21 cellular contexts compared by ENCODE assay signal in genomic region chr12:66280573-66280972, GRCh38.
"Had no signal": no experiment of that assay in that cellular context is flagged by ENCODE, and none has a peak within 500 bp of the region (broad histone marks: within the 10 kb centered on the region; RNA-seq: fewer than 3 reads in every experiment).

No MANE protein-coding gene starts in this region.

- H3K4me3 Mint-ChIP-seq: activated CD4-positive, alpha-beta T cell treated with anti-CD3 and anti-CD28 coated beads, Interleukin-2, amount 10 ng/mL, durations not matched to agents 24 days and 14 days; activated CD8-positive, alpha-beta T cell treated with anti-CD3 and anti-CD28 coated beads, Interleukin-2, amount 10 ng/mL, durations not matched to agents 7 days and 5 days; activated naive CD8-positive, alpha-beta T cell; activated T-cell treated with anti-CD3 and anti-CD28 coated beads, Interleukin-2, amount 50 U/mL, for 72 hours; natural killer cell; stimulated activated naive CD8-positive, alpha-beta T cell treated with anti-CD3 and anti-CD28 coated beads, Interleukin-15, Interleukin-2, amounts not matched to agents 100 ng/mL and 50 ng/mL, for 24 hours; type B pancreatic cell had no signal

- H3K27ac Mint-ChIP-seq: activated CD4-positive, alpha-beta T cell treated with anti-CD3 and anti-CD28 coated beads, Interleukin-2, amount 10 ng/mL, durations not matched to agents 24 days and 14 days; activated CD8-positive, alpha-beta T cell treated with anti-CD3 and anti-CD28 coated beads, Interleukin-2, amount 10 ng/mL, durations not matched to agents 7 days and 5 days; activated naive CD8-positive, alpha-beta T cell; natural killer cell; stimulated activated naive CD8-positive, alpha-beta T cell treated with anti-CD3 and anti-CD28 coated beads, Interleukin-15, Interleukin-2, amounts not matched to agents 100 ng/mL and 50 ng/mL, for 24 hours; type B pancreatic cell had no signal

- ATAC-seq: activated CD8-positive, alpha-beta T cell treated with anti-CD3 and anti-CD28 coated beads, Interleukin-2, amount 10 ng/mL, durations not matched to agents 7 days and 5 days; activated T-cell treated with anti-CD3 and anti-CD28 coated beads, Interleukin-2, amount 50 U/mL, for 72 hours; body of pancreas; esophagus mucosa; left ventricle myocardium superior; natural killer cell had no signal

- H3K9me3 Mint-ChIP-seq: natural killer cell had no signal

- H3K36me3 Mint-ChIP-seq: natural killer cell, type B pancreatic cell had no signal

- DNase-seq: activated CD4-positive, alpha-beta T cell treated with anti-CD3 and anti-CD28 coated beads, Interleukin-2, amount 10 ng/mL, durations not matched to agents 24 days and 14 days; activated CD4-positive, CD25-positive, alpha-beta regulatory T cell; activated CD8-positive, alpha-beta memory T cell treated with anti-CD3 and anti-CD28 coated beads, Interleukin-2, amount 50 U/mL, for 48 hours; activated CD8-positive, alpha-beta T cell treated with anti-CD3 and anti-CD28 coated beads, Interleukin-2, amount 10 ng/mL, durations not matched to agents 7 days and 5 days; activated gamma-delta T cell; activated T-cell treated with anti-CD3 and anti-CD28 coated beads, Interleukin-2, amount 50 U/mL, for 72 hours; amniotic stem cell; caudate nucleus; hippocampal formation; left ventricle myocardium superior; mesenchymal stem cell; natural killer cell; nucleus accumbens; small intestine; stimulated activated CD4-positive, alpha-beta T cell treated with anti-CD3 and anti-CD28 coated beads, Interleukin-4, amount 100 ng/mL, for 4 hours; stimulated activated CD8-positive, alpha-beta memory T cell treated with anti-CD3 and anti-CD28 coated beads, Interleukin-4, amount 100 ng/mL, for 48 hours had no signal
